In the genomic region with DNA sequence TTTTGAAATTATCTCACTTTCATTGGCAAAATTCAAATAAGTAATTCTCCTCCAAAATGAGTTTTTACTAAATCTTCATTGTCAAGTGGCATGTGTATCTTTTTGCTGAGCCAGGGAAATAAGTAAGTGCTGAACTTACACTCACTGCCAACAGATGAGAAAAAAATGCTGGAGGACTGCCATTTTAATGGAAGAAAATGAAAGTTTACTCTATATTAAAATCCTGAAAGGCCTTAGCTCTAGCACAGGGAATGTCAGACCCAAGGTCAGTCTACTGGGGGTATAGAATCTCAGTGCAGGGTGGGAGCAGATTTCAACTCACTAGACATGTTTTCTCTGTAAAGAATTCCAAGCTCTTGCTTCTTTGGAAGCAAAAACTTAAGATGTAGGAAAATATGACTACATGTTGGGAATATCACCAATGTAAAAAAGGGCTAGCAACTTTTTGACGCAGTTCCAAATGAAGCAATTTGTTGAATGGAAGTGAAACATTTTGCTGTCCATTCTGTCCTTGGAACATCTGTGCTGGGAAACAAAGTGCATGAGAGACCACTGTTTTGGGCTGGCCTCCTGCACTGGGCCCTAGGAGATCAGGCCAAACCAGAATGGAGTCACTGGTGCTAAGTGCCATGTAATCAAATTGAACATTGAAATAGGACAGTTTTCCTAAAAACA, we compare ENCODE assay signal across 21 cellular contexts.
DNase-seq lines count a peak whose midpoint lies in the region; ATAC-seq and TF ChIP-seq lines count a peak whose summit lies in the region.
"Had no signal": no experiment of that assay in that cellular context is flagged by ENCODE, and none has a peak within 500 bp of the region (broad histone marks: within the 10 kb centered on the region; RNA-seq: fewer than 3 reads in every experiment).

No MANE protein-coding gene starts in this region.

- DNase-seq in IMR-90, result no peak
- no peak for DNase-seq in chondrocyte (ENCODE audit: low spot score)
- DNase-seq in left cardiac atrium, result no peak
- DNase-seq in sciatic nerve (ENCODE audit: low spot score), result no peak
- no peak for DNase-seq in psoas muscle
- DNase-seq in thyroid gland, result no peak
- DNase-seq in stimulated activated effector memory CD8-positive, alpha-beta T cell treated with anti-CD3 and anti-CD28 coated beads, Interleukin-12 subunit alpha, Interleukin-12 subunit beta, amount 100 ng/mL, for 72 hours (ENCODE audit: low spot score in 2 of 2), result no peak
- DNase-seq: CD4-positive, alpha-beta memory T cell; DMS153; GDM1; GM23248; MV-4-11; NCI-H187; NCI-H2107; NCI-H526; PC-9; SJCRH30 had no signal

- TF ChIP-seq POLR2A in IMR-90 (IDR thresholded peaks at IDR 0.05; ENCODE audit: low read depth, low read length), result no peak
- no peak for TF ChIP-seq POLR2A in thyroid gland (IDR thresholded peaks at IDR 0.05)

- 0 out of 2 replicates have a peak, but pooled peaks cover 5% of the 10 kb centered on the region for H3K9me3 ChIP-seq in IMR-90 (ENCODE audit: control insufficient read depth, insufficient read depth, low read length)
- no peaks in the 10 kb centered on the region for H3K9me3 ChIP-seq in psoas muscle
- H3K9me3 ChIP-seq in thyroid gland, result no peaks in the 10 kb centered on the region
- H3K9me3 ChIP-seq: BLaER1, SJCRH30 had no signal

- H2AFZ ChIP-seq in IMR-90 (replicated peaks; ENCODE audit: low read length, poor library complexity), result no peak overlapping the region
- H2AFZ ChIP-seq: GM23248, PC-9 had no signal

- no peaks in the 10 kb centered on the region for H3K9me3 Mint-ChIP-seq in chondrocyte (ENCODE audit: low read depth)
- peaks cover 3% of the 10 kb centered on the region for H3K9me3 Mint-ChIP-seq in stimulated activated effector memory CD8-positive, alpha-beta T cell treated with anti-CD3 and anti-CD28 coated beads, Interleukin-12 subunit alpha, Interleukin-12 subunit beta, amount 100 ng/mL, for 72 hours

- no peak overlapping the region for H2AK5ac ChIP-seq in IMR-90 (ENCODE audit: low read depth, low read length)

- CTCF ChIA-PET in IMR-90 (lab: Yijun Ruan, JAX), result no interaction called here

- POLR2A ChIA-PET in IMR-90 (lab: Charles Lee; ENCODE audit: unreplicated experiment), result no interaction called here

- BruUV-seq in IMR-90 (replicated peaks; lab: Mats Ljungman, UMichigan), result no TSS peak

- ATAC-seq in IMR-90 (ENCODE audit: low read depth), result no peak
- ATAC-seq in left cardiac atrium, result peak; percentile 43 to 57
- ATAC-seq in sciatic nerve, result peak; percentile 57
- no peak for ATAC-seq in psoas muscle
- ATAC-seq in stimulated activated effector memory CD8-positive, alpha-beta T cell treated with anti-CD3 and anti-CD28 coated beads, Interleukin-12 subunit alpha, Interleukin-12 subunit beta, amount 100 ng/mL, for 72 hours, result no peak
- ATAC-seq: HCT116 had no signal

- H2BK15ac ChIP-seq in IMR-90 (ENCODE audit: low read depth, low read length), result no peak overlapping the region

- H3K23ac ChIP-seq in IMR-90 (ENCODE audit: low read depth, low read length), result no peak overlapping the region

- H3K36me3 ChIP-seq in IMR-90 (ENCODE audit: control insufficient read depth, insufficient read depth, low read length), result no peaks in the 10 kb centered on the region
- H3K36me3 ChIP-seq in psoas muscle (ENCODE audit: insufficient read depth in 1 of 2, low read depth in 1 of 2), result no peaks in the 10 kb centered on the region
- H3K36me3 ChIP-seq in thyroid gland, result no peaks in the 10 kb centered on the region
- H3K36me3 ChIP-seq: BLaER1, SJCRH30 had no signal

- H3K18ac ChIP-seq in IMR-90 (ENCODE audit: low read depth, low read length), result no peak overlapping the region

- H3K79me1 ChIP-seq in IMR-90 (ENCODE audit: low read depth in 1 of 2, low read length in 2 of 2), result no peaks in the 10 kb centered on the region

- H2BK5ac ChIP-seq in IMR-90 (ENCODE audit: low read depth, low read length, poor library complexity, severe bottlenecking), result no peak overlapping the region

- no peak overlapping the region for H3K4ac ChIP-seq in IMR-90 (ENCODE audit: low read depth, low read length)

- no peak overlapping the region for H4K91ac ChIP-seq in IMR-90 (ENCODE audit: insufficient read depth, low read depth, low read length)

- no peaks in the 10 kb centered on the region for H3K36me3 Mint-ChIP-seq in chondrocyte (ENCODE audit: low read depth)
- H3K36me3 Mint-ChIP-seq in stimulated activated effector memory CD8-positive, alpha-beta T cell treated with anti-CD3 and anti-CD28 coated beads, Interleukin-12 subunit alpha, Interleukin-12 subunit beta, amount 100 ng/mL, for 72 hours, result no peaks in the 10 kb centered on the region
- H3K36me3 Mint-ChIP-seq: CD4-positive, alpha-beta memory T cell had no signal

- H3K4me1 Mint-ChIP-seq in chondrocyte (ENCODE audit: low read depth), result peaks cover 15% of the 10 kb centered on the region
- no peaks in the 10 kb centered on the region for H3K4me1 Mint-ChIP-seq in stimulated activated effector memory CD8-positive, alpha-beta T cell treated with anti-CD3 and anti-CD28 coated beads, Interleukin-12 subunit alpha, Interleukin-12 subunit beta, amount 100 ng/mL, for 72 hours
- H3K4me1 Mint-ChIP-seq: CD4-positive, alpha-beta memory T cell had no signal

- H4K5ac ChIP-seq in IMR-90 (ENCODE audit: low read depth, low read length), result no peak overlapping the region

- no peaks in the 10 kb centered on the region for H3K4me1 ChIP-seq in IMR-90 (ENCODE audit: control insufficient read depth, insufficient read depth, low read length)
- H3K4me1 ChIP-seq in psoas muscle, result no peaks in the 10 kb centered on the region
- peaks cover 0 to 6% of the 10 kb centered on the region in 2 donors for H3K4me1 ChIP-seq in thyroid gland
- H3K4me1 ChIP-seq: BLaER1, SJCRH30 had no signal

- no peak for TF ChIP-seq RAD21 in IMR-90 (IDR thresholded peaks at IDR 0.05; ENCODE audit: low read length)

- TF ChIP-seq CTCF in IMR-90 (conservative IDR thresholded peaks at IDR 0.05; ENCODE audit: low read depth, low read length) (no peak), chondrocyte (IDR thresholded peaks at IDR 0.05) (no peak), psoas muscle (IDR thresholded peaks at IDR 0.05) (no peak), thyroid gland (IDR thresholded peaks at IDR 0.05) (no peak)

- no peak overlapping the region for H3K4me2 ChIP-seq in IMR-90 (ENCODE audit: low read depth, low read length)
- H3K4me2 ChIP-seq: BLaER1, KMS-11, PC-9 had no signal

- H4K8ac ChIP-seq in IMR-90 (ENCODE audit: low read depth in 2 of 2, low read length in 2 of 2), result no peak overlapping the region

- no peak overlapping the region for H3K14ac ChIP-seq in IMR-90 (replicated peaks; ENCODE audit: low read depth, low read length)

- no peak overlapping the region for H3K4me3 Mint-ChIP-seq in chondrocyte (ENCODE audit: unreplicated experiment)
- no peak overlapping the region for H3K4me3 Mint-ChIP-seq in stimulated activated effector memory CD8-positive, alpha-beta T cell treated with anti-CD3 and anti-CD28 coated beads, Interleukin-12 subunit alpha, Interleukin-12 subunit beta, amount 100 ng/mL, for 72 hours
- H3K4me3 Mint-ChIP-seq: CD4-positive, alpha-beta memory T cell had no signal

- dilution Hi-C loops in IMR-90 (cut with HindIII; ENCODE audit: low sequenced_read_pairs, unreplicated experiment), result no loop called here

- H2BK20ac ChIP-seq in IMR-90 (ENCODE audit: low read depth, low read length), result no peak overlapping the region

- no peak overlapping the region for H3K56ac ChIP-seq in IMR-90 (ENCODE audit: extremely low read depth, insufficient read depth, low read length)

- H3K27me3 ChIP-seq in IMR-90 (ENCODE audit: control insufficient read depth, insufficient read depth, low read length) (no peaks in the 10 kb centered on the region), psoas muscle (ENCODE audit: insufficient read depth in 3 of 3, low read length in 2 of 3) (no peaks in the 10 kb centered on the region), thyroid gland (no peaks in the 10 kb centered on the region)
- H3K27me3 ChIP-seq: BLaER1, SJCRH30 had no signal

- no peak overlapping the region for H2BK120ac ChIP-seq in IMR-90 (ENCODE audit: low read depth, low read length)

- H2AK9ac ChIP-seq in IMR-90 (replicated peaks; ENCODE audit: low read depth, low read length, poor library complexity), result no peak overlapping the region

- intact Hi-C loops in IMR-90 (cut with micrococcal nuclease), result no loop called here
- intact Hi-C loops in left cardiac atrium (cut with DNase I), result no loop called here
- intact Hi-C loops in sciatic nerve (cut with DNase I), result no loop called here
- intact Hi-C loops in psoas muscle (cut with DNase I), result no loop called here
- intact Hi-C loops in thyroid gland (cut with DNase I), result no loop called here

- H3K4me3 ChIP-seq in IMR-90 (ENCODE audit: insufficient read depth, low read depth, low read length) (no peak overlapping the region), psoas muscle (no peak overlapping the region), thyroid gland (replicated peaks in 1 of 3) (no peak overlapping the region)
- H3K4me3 ChIP-seq: BLaER1, GM23248, PC-9, SJCRH30 had no signal

- peak overlapping the region; percentile 66 for H3K27ac Mint-ChIP-seq in chondrocyte (ENCODE audit: unreplicated experiment)
- H3K27ac Mint-ChIP-seq in stimulated activated effector memory CD8-positive, alpha-beta T cell treated with anti-CD3 and anti-CD28 coated beads, Interleukin-12 subunit alpha, Interleukin-12 subunit beta, amount 100 ng/mL, for 72 hours, result no peak overlapping the region
- H3K27ac Mint-ChIP-seq: CD4-positive, alpha-beta memory T cell had no signal

- 18% methylated on average over 1 of the region's 1 CpG; no CpG with 5 or more reads in 1 of the 2 experiments for WGBS in IMR-90 (ENCODE audit: extremely low coverage in 2 of 2, insufficient read length in 1 of 2), 2 experiments
- 43 to 66% (median 62%) methylated on average over 1 of the region's 1 CpG for WGBS in psoas muscle, 3 donors
- 85 to 93% methylated on average over 1 of the region's 1 CpG for WGBS in thyroid gland, 2 donors

- no peaks in the 10 kb centered on the region for H4K20me1 ChIP-seq in IMR-90 (ENCODE audit: insufficient read depth, low read length)
- H4K20me1 ChIP-seq: BLaER1 had no signal

- peaks cover 7% of the 10 kb centered on the region for H3K27me3 Mint-ChIP-seq in chondrocyte (ENCODE audit: low read depth)

- in situ Hi-C loops in IMR-90 (cut with MboI; ENCODE audit: low sequenced_read_pairs), result no loop called here

- no peaks in the 10 kb centered on the region for H3K9me1 ChIP-seq in IMR-90 (ENCODE audit: insufficient read depth, low read length)

- no peak overlapping the region for H3K9ac ChIP-seq in IMR-90 (ENCODE audit: low read depth, low read length)
- H3K9ac ChIP-seq: BLaER1, GM23248, KMS-11 had no signal

- H3K27ac ChIP-seq in IMR-90 (ENCODE audit: insufficient read depth, low read length) (no peak overlapping the region), psoas muscle (no peak overlapping the region), thyroid gland (no peak overlapping the region)
- H3K27ac ChIP-seq: BLaER1, GM23248, KMS-11, PC-9, RWPE1, SJCRH30 had no signal

TF ChIP-seq in IMR-90, 13 proteins besides CTCF, POLR2A, EP300 and RAD21:
- TF ChIP-seq MAFK (IDR thresholded peaks at IDR 0.05; ENCODE audit: low read depth, low read length) (peak; percentile 28; the same call in 1 of the 2 replicates), NFE2L2 (IDR thresholded peaks at IDR 0.05; ENCODE audit: low read depth, low read length) (no peak)
TF ChIP-seq in IMR-90: peak in this region for 1.

Comparison
In these comparisons a context has a peak if more than half of its experiments do, and no peak if none do; other contexts are left out.
1. ATAC-seq: peak in left cardiac atrium (2 of 2) and sciatic nerve (single experiment); none in IMR-90 (single experiment), psoas muscle (0 of 4) and stimulated activated effector memory CD8-positive, alpha-beta T cell treated with anti-CD3 and anti-CD28 coated beads, Interleukin-12 subunit alpha, Interleukin-12 subunit beta, amount 100 ng/mL, for 72 hours (single experiment).